1 cellular context compared by ENCODE assay signal in genomic region chr6:150418825-150419594, GRCh38.
A peak's percentile ranks its signal among the peaks of the same experiment; 100 is the strongest.
TF ChIP-seq lines count a peak whose summit lies in the region.

No MANE protein-coding gene starts in this region.

TF ChIP-seq in HepG2, 621 proteins besides CTCF, POLR2A, EP300 and RAD21 (continued from another document and continues in another):
- TF ChIP-seq ZNF501 (CRISPR knock-in tag; IDR thresholded peaks at IDR 0.05) (peak; percentile 51; the same call in 1 of the 2 replicates), THAP8 (CRISPR knock-in tag; IDR thresholded peaks at IDR 0.05; ENCODE audit: borderline replicate concordance) (no peak), ZNF230 (CRISPR knock-in tag; IDR thresholded peaks at IDR 0.05) (no peak), ZNF138 (CRISPR knock-in tag; IDR thresholded peaks at IDR 0.05; ENCODE audit: low read depth) (no peak), ZNF546 (CRISPR knock-in tag; conservative IDR thresholded peaks at IDR 0.05) (no peak), RCOR2 (CRISPR knock-in tag; IDR thresholded peaks at IDR 0.05) (no peak), LBX2 (CRISPR knock-in tag; IDR thresholded peaks at IDR 0.05; ENCODE audit: borderline replicate concordance) (no peak), ZNF83 (CRISPR knock-in tag; IDR thresholded peaks at IDR 0.05; ENCODE audit: borderline replicate concordance) (0 out of 2 replicates have a peak, but pooled peaks have one; percentile 55), ZMYM2 (CRISPR knock-in tag; IDR thresholded peaks at IDR 0.05) (no peak), ZNF747 (CRISPR knock-in tag; IDR thresholded peaks at IDR 0.05; ENCODE audit: borderline replicate concordance) (no peak), ZNF605 (CRISPR knock-in tag; IDR thresholded peaks at IDR 0.05) (peak; percentile 71), CCAR2 (optimal IDR thresholded peaks at IDR 0.05; ENCODE audit: low read depth, low read length) (no peak), DPF2 (CRISPR knock-in tag; IDR thresholded peaks at IDR 0.05; ENCODE audit: borderline replicate concordance, low read depth) (no peak), NCOA5 (CRISPR knock-in tag; IDR thresholded peaks at IDR 0.05) (no peak), PITX1 (CRISPR knock-in tag; IDR thresholded peaks at IDR 0.05) (no peak), FOSL2 (CRISPR knock-in tag; IDR thresholded peaks at IDR 0.05) (no peak), ERF (CRISPR knock-in tag; IDR thresholded peaks at IDR 0.05) (no peak), HMG20A (CRISPR knock-in tag; IDR thresholded peaks at IDR 0.05; ENCODE audit: borderline replicate concordance) (no peak), NFRKB (IDR thresholded peaks at IDR 0.05) (no peak), HNRNPLL (IDR thresholded peaks at IDR 0.05; ENCODE audit: low read depth, low read length, poor library complexity, severe bottlenecking) (peak; percentile 44), REPIN1 (CRISPR knock-in tag; IDR thresholded peaks at IDR 0.05; ENCODE audit: borderline replicate concordance, low read depth) (no peak), CEBPG (CRISPR knock-in tag; IDR thresholded peaks at IDR 0.05) (no peak), MTA3 (CRISPR knock-in tag; IDR thresholded peaks at IDR 0.05) (no peak), RORA (CRISPR knock-in tag; IDR thresholded peaks at IDR 0.05) (no peak), LCORL (IDR thresholded peaks at IDR 0.05) (no peak), LCORL (CRISPR knock-in tag; IDR thresholded peaks at IDR 0.05) (no peak), KAT2B (IDR thresholded peaks at IDR 0.05; ENCODE audit: borderline replicate concordance, low read depth, low read length) (no peak), ELF4 (CRISPR knock-in tag; IDR thresholded peaks at IDR 0.05; ENCODE audit: borderline replicate concordance) (no peak), SOX6 (IDR thresholded peaks at IDR 0.05) (no peak), SOX6 (CRISPR knock-in tag; IDR thresholded peaks at IDR 0.05) (no peak), ZNF644 (CRISPR knock-in tag; IDR thresholded peaks at IDR 0.05; ENCODE audit: low read depth) (peak; percentile 23; the same call in 1 of the 2 replicates), ZNF709 (CRISPR knock-in tag; IDR thresholded peaks at IDR 0.05) (no peak), MAFF (IDR thresholded peaks at IDR 0.05; ENCODE audit: low read depth, low read length) (no peak), JARID2 (CRISPR knock-in tag; IDR thresholded peaks at IDR 0.05; ENCODE audit: insufficient replicate concordance) (no peak), SKI (IDR thresholded peaks at IDR 0.05; ENCODE audit: partially characterized antibody) (no peak), GLI4 (CRISPR knock-in tag; IDR thresholded peaks at IDR 0.05; ENCODE audit: borderline replicate concordance) (no peak), PLSCR1 (CRISPR knock-in tag; IDR thresholded peaks at IDR 0.05; ENCODE audit: borderline replicate concordance) (no peak), ZNF766 (CRISPR knock-in tag; IDR thresholded peaks at IDR 0.05; ENCODE audit: borderline replicate concordance) (0 out of 2 replicates have a peak, but pooled peaks have one; percentile 69), IRX3 (CRISPR knock-in tag; IDR thresholded peaks at IDR 0.05; ENCODE audit: borderline replicate concordance, low read depth) (no peak), HCFC1 (IDR thresholded peaks at IDR 0.05; ENCODE audit: low read depth, low read length) (no peak), ZNF609 (CRISPR knock-in tag; IDR thresholded peaks at IDR 0.05; ENCODE audit: borderline replicate concordance) (no peak), KDM4B (CRISPR knock-in tag; IDR thresholded peaks at IDR 0.05) (no peak), MEIS1 (CRISPR knock-in tag; IDR thresholded peaks at IDR 0.05; ENCODE audit: borderline replicate concordance) (no peak), MYNN (CRISPR knock-in tag; IDR thresholded peaks at IDR 0.05; ENCODE audit: low read depth) (no peak)
- TF ChIP-seq, protein P1, sequence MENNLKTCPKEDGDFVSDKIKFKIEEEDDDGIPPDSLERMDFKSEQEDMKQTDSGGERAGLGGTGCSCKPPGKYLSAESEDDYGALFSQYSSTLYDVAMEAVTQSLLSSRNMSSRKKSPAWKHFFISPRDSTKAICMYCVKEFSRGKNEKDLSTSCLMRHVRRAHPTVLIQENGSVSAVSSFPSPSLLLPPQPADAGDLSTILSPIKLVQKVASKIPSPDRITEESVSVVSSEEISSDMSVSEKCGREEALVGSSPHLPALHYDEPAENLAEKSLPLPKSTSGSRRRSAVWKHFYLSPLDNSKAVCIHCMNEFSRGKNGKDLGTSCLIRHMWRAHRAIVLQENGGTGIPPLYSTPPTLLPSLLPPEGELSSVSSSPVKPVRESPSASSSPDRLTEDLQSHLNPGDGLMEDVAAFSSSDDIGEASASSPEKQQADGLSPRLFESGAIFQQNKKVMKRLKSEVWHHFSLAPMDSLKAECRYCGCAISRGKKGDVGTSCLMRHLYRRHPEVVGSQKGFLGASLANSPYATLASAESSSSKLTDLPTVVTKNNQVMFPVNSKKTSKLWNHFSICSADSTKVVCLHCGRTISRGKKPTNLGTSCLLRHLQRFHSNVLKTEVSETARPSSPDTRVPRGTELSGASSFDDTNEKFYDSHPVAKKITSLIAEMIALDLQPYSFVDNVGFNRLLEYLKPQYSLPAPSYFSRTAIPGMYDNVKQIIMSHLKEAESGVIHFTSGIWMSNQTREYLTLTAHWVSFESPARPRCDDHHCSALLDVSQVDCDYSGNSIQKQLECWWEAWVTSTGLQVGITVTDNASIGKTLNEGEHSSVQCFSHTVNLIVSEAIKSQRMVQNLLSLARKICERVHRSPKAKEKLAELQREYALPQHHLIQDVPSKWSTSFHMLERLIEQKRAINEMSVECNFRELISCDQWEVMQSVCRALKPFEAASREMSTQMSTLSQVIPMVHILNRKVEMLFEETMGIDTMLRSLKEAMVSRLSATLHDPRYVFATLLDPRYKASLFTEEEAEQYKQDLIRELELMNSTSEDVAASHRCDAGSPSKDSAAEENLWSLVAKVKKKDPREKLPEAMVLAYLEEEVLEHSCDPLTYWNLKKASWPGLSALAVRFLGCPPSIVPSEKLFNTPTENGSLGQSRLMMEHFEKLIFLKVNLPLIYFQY (CRISPR knock-in tag; IDR thresholded peaks at IDR 0.05; ENCODE audit: borderline replicate concordance) = no peak
- TF ChIP-seq, protein P2, sequence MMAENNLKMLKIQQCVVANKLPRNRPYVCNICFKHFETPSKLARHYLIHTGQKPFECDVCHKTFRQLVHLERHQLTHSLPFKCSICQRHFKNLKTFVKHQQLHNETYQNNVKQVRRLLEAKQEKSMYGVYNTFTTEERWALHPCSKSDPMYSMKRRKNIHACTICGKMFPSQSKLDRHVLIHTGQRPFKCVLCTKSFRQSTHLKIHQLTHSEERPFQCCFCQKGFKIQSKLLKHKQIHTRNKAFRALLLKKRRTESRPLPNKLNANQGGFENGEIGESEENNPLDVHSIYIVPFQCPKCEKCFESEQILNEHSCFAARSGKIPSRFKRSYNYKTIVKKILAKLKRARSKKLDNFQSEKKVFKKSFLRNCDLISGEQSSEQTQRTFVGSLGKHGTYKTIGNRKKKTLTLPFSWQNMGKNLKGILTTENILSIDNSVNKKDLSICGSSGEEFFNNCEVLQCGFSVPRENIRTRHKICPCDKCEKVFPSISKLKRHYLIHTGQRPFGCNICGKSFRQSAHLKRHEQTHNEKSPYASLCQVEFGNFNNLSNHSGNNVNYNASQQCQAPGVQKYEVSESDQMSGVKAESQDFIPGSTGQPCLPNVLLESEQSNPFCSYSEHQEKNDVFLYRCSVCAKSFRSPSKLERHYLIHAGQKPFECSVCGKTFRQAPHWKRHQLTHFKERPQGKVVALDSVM (CRISPR knock-in tag; IDR thresholded peaks at IDR 0.05) = no peak
- TF ChIP-seq, protein P3, sequence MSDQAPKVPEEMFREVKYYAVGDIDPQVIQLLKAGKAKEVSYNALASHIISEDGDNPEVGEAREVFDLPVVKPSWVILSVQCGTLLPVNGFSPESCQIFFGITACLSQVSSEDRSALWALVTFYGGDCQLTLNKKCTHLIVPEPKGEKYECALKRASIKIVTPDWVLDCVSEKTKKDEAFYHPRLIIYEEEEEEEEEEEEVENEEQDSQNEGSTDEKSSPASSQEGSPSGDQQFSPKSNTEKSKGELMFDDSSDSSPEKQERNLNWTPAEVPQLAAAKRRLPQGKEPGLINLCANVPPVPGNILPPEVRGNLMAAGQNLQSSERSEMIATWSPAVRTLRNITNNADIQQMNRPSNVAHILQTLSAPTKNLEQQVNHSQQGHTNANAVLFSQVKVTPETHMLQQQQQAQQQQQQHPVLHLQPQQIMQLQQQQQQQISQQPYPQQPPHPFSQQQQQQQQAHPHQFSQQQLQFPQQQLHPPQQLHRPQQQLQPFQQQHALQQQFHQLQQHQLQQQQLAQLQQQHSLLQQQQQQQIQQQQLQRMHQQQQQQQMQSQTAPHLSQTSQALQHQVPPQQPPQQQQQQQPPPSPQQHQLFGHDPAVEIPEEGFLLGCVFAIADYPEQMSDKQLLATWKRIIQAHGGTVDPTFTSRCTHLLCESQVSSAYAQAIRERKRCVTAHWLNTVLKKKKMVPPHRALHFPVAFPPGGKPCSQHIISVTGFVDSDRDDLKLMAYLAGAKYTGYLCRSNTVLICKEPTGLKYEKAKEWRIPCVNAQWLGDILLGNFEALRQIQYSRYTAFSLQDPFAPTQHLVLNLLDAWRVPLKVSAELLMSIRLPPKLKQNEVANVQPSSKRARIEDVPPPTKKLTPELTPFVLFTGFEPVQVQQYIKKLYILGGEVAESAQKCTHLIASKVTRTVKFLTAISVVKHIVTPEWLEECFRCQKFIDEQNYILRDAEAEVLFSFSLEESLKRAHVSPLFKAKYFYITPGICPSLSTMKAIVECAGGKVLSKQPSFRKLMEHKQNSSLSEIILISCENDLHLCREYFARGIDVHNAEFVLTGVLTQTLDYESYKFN (CRISPR knock-in tag; conservative IDR thresholded peaks at IDR 0.05) = no peak
- TF ChIP-seq, protein P4, sequence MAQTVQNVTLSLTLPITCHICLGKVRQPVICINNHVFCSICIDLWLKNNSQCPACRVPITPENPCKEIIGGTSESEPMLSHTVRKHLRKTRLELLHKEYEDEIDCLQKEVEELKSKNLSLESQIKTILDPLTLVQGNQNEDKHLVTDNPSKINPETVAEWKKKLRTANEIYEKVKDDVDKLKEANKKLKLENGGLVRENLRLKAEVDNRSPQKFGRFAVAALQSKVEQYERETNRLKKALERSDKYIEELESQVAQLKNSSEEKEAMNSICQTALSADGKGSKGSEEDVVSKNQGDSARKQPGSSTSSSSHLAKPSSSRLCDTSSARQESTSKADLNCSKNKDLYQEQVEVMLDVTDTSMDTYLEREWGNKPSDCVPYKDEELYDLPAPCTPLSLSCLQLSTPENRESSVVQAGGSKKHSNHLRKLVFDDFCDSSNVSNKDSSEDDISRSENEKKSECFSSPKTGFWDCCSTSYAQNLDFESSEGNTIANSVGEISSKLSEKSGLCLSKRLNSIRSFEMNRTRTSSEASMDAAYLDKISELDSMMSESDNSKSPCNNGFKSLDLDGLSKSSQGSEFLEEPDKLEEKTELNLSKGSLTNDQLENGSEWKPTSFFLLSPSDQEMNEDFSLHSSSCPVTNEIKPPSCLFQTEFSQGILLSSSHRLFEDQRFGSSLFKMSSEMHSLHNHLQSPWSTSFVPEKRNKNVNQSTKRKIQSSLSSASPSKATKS (CRISPR knock-in tag; IDR thresholded peaks at IDR 0.05) = no peak
- TF ChIP-seq, protein P5, sequence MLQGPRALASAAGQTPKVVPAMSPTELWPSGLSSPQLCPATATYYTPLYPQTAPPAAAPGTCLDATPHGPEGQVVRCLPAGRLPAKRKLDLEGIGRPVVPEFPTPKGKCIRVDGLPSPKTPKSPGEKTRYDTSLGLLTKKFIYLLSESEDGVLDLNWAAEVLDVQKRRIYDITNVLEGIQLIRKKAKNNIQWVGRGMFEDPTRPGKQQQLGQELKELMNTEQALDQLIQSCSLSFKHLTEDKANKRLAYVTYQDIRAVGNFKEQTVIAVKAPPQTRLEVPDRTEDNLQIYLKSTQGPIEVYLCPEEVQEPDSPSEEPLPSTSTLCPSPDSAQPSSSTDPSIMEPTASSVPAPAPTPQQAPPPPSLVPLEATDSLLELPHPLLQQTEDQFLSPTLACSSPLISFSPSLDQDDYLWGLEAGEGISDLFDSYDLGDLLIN (CRISPR knock-in tag; IDR thresholded peaks at IDR 0.05; ENCODE audit: borderline replicate concordance) = peak; percentile 36; the same call in 1 of the 2 replicates
